30 cellular contexts compared by ENCODE assay signal in the genomic region with DNA sequence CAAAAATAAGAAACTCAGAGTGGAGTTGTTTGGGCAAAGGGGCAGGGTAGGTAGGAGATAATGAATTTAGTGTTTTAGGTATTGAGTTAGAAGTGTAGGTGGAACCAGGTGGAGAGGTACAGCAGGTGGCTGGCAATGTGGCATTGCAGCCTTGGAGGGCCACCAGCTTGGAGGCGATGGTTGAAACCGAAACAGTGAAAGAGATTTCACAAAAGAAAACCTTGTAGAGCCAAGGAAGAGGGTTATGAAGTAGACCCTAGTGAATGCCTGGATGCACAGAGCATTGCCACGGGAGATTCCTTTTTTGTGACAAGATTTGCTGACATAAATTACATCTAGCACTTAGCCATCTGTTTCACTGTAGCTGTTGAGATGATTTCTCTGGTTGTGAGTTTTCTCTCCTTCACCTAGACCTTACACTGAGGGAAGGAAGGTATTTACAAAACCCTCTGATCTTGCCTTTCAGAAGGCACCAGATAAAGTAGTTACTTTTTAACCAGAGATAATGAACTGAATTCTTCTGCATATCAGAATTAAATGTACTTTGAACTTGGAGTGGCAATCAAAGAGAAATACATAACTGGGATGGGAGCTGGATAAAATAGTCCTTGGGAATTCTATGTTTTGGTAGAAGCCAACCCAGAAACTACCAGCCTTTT.
DNase-seq lines count a peak whose midpoint lies in the region; ATAC-seq, FAIRE-seq and TF ChIP-seq lines count a peak whose summit lies in the region.
"Had no signal": no experiment of that assay in that cellular context is flagged by ENCODE, and none has a peak within 500 bp of the region (broad histone marks: within the 10 kb centered on the region; RNA-seq: fewer than 3 reads in every experiment).

No MANE protein-coding gene starts in this region.

- H3K4me1 Mint-ChIP-seq in glutamatergic neuron (ENCODE audit: low read depth, unreplicated experiment): no peaks in the 10 kb centered on the region
- H3K4me1 Mint-ChIP-seq: activated CD4-positive, alpha-beta T cell treated with anti-CD3 and anti-CD28 coated beads for 36 hours; brain; naive thymus-derived CD4-positive, alpha-beta T cell; stimulated activated naive B cell treated with anti-CD40 and anti-IgM and Interleukin-4, amounts not matched to agents 10 μg/mL and 1 μg/mL and 100 μg/mL, for 72 hours had no signal

- 27 to 58% (median 46%) methylated on average over 3 of the region's 3 CpGs for WGBS in stomach, 5 donors

- FAIRE-seq in GM19239 (lab: Jason Lieb, UNC): peak; percentile 94

- no peak overlapping the region for H3K4me3 ChIP-seq in stomach
- H3K4me3 ChIP-seq: dorsolateral prefrontal cortex, gastroesophageal sphincter, prostate gland, suprapubic skin had no signal

- H3K9me3 Mint-ChIP-seq in glutamatergic neuron (ENCODE audit: unreplicated experiment): no peaks in the 10 kb centered on the region
- H3K9me3 Mint-ChIP-seq: HFFc6; T-helper 2 cell treated with Interferon-gamma antibody and Interleukin-4, amounts not matched to agents 5 μg/mL and 100 μg/mL, for 36 hours had no signal

- no peak for DNase-seq in GM19239 (ENCODE audit: insufficient read length, low spot score)
- no peak for DNase-seq in glutamatergic neuron
- peak; percentile 32 for DNase-seq in stomach
- no peak for DNase-seq in NCI-H526 treated with DMSO at 0.1 percent for 48 hours (lab: John Stamatoyannopoulos, UW)
- no peak for DNase-seq in MV-4-11 (lab: John Stamatoyannopoulos, UW)
- no peak for DNase-seq in NCI-H1436 (lab: John Stamatoyannopoulos, UW)
- DNase-seq: activated CD4-positive, alpha-beta T cell treated with anti-CD3 and anti-CD28 coated beads for 36 hours; activated CD8-positive, alpha-beta memory T cell treated with anti-CD3 and anti-CD28 coated beads for 24 hours; activated gamma-delta T cell; activated T-cell treated with anti-CD3 and anti-CD28 coated beads, Interleukin-2, amount 50 U/mL, for 1 hour; cerebellar nuclear complex; dorsolateral prefrontal cortex; HFFc6; hypothalamus; KBM-7; left ventricle myocardium superior; naive thymus-derived CD4-positive, alpha-beta T cell; NCI-H1436 treated with DMSO at 0.1 percent for 48 hours; NCI-H2171; NCI-H510A treated with DMSO at 0.1 percent for 48 hours; Right ventricle myocardium superior; stimulated activated CD4-positive, alpha-beta T cell treated with anti-CD3 and anti-CD28 coated beads, Interleukin-15, amount 100 ng/mL, for 24 hours; stimulated activated naive B cell treated with anti-CD40 and anti-IgM and Interleukin-4, amounts not matched to agents 10 μg/mL and 1 μg/mL and 100 μg/mL, for 72 hours had no signal

- intact Hi-C loops in stomach (cut with DNase I; ENCODE audit: low total_unique reads): no loop called here

- no peak for TF ChIP-seq POLR2A in stomach (IDR thresholded peaks at IDR 0.05)

- H3K4me1 ChIP-seq in stomach: peaks cover 0 to 6% (median 1%) of the 10 kb centered on the region in 4 donors
- H3K4me1 ChIP-seq: gastroesophageal sphincter, prostate gland, suprapubic skin had no signal

- no peak for TF ChIP-seq EP300 in stomach (IDR thresholded peaks at IDR 0.05)

- no peak overlapping the region for H3K4me3 Mint-ChIP-seq in glutamatergic neuron (ENCODE audit: unreplicated experiment)
- H3K4me3 Mint-ChIP-seq: activated CD4-positive, alpha-beta T cell treated with anti-CD3 and anti-CD28 coated beads for 36 hours; brain; HFFc6; naive thymus-derived CD4-positive, alpha-beta T cell; stimulated activated naive B cell treated with anti-CD40 and anti-IgM and Interleukin-4, amounts not matched to agents 10 μg/mL and 1 μg/mL and 100 μg/mL, for 72 hours; T-helper 2 cell treated with Interferon-gamma antibody and Interleukin-4, amounts not matched to agents 5 μg/mL and 100 μg/mL, for 36 hours had no signal

- H3K27me3 Mint-ChIP-seq in glutamatergic neuron (ENCODE audit: unreplicated experiment): peaks cover 1% of the 10 kb centered on the region
- H3K27me3 Mint-ChIP-seq: activated CD4-positive, alpha-beta T cell treated with anti-CD3 and anti-CD28 coated beads for 36 hours; brain; naive thymus-derived CD4-positive, alpha-beta T cell had no signal

- peak overlapping the region; percentile 49 to 69 (median 59) for H3K27ac ChIP-seq in stomach
- H3K27ac ChIP-seq: C4-2B, dorsolateral prefrontal cortex, gastroesophageal sphincter, prostate gland, suprapubic skin had no signal

- no peaks in the 10 kb centered on the region for H3K36me3 Mint-ChIP-seq in glutamatergic neuron (ENCODE audit: unreplicated experiment)
- H3K36me3 Mint-ChIP-seq: brain had no signal

- H3K9me3 ChIP-seq in stomach: peaks cover 0 to 5% (median 0%) of the 10 kb centered on the region in 4 donors
- H3K9me3 ChIP-seq: gastroesophageal sphincter, prostate gland, suprapubic skin had no signal

- H3K27me3 ChIP-seq in stomach: no peaks in the 10 kb centered on the region
- H3K27me3 ChIP-seq: gastroesophageal sphincter, suprapubic skin had no signal

- H3K27ac Mint-ChIP-seq in glutamatergic neuron (ENCODE audit: unreplicated experiment): peak overlapping the region; percentile 17
- H3K27ac Mint-ChIP-seq: activated CD4-positive, alpha-beta T cell treated with anti-CD3 and anti-CD28 coated beads for 36 hours; HFFc6; naive thymus-derived CD4-positive, alpha-beta T cell; stimulated activated naive B cell treated with anti-CD40 and anti-IgM and Interleukin-4, amounts not matched to agents 10 μg/mL and 1 μg/mL and 100 μg/mL, for 72 hours; T-helper 2 cell treated with Interferon-gamma antibody and Interleukin-4, amounts not matched to agents 5 μg/mL and 100 μg/mL, for 36 hours had no signal

- ATAC-seq in HG03432 (IDR thresholded peaks at IDR 0.05; ENCODE audit: unreplicated experiment): peak; percentile 52
- ATAC-seq: activated CD4-positive, alpha-beta T cell treated with anti-CD3 and anti-CD28 coated beads for 36 hours; gastroesophageal sphincter; left ventricle myocardium superior; naive thymus-derived CD4-positive, alpha-beta T cell; stimulated activated naive B cell treated with anti-CD40 and anti-IgM and Interleukin-4, amounts not matched to agents 10 μg/mL and 1 μg/mL and 100 μg/mL, for 72 hours had no signal

- no peaks in the 10 kb centered on the region for H3K36me3 ChIP-seq in stomach
- H3K36me3 ChIP-seq: gastroesophageal sphincter, prostate gland, suprapubic skin had no signal

- TF ChIP-seq CTCF in glutamatergic neuron (IDR thresholded peaks at IDR 0.05; ENCODE audit: partially characterized antibody, unreplicated experiment): no peak
- no peak for TF ChIP-seq CTCF in stomach (IDR thresholded peaks at IDR 0.05)
